In the genomic region with DNA sequence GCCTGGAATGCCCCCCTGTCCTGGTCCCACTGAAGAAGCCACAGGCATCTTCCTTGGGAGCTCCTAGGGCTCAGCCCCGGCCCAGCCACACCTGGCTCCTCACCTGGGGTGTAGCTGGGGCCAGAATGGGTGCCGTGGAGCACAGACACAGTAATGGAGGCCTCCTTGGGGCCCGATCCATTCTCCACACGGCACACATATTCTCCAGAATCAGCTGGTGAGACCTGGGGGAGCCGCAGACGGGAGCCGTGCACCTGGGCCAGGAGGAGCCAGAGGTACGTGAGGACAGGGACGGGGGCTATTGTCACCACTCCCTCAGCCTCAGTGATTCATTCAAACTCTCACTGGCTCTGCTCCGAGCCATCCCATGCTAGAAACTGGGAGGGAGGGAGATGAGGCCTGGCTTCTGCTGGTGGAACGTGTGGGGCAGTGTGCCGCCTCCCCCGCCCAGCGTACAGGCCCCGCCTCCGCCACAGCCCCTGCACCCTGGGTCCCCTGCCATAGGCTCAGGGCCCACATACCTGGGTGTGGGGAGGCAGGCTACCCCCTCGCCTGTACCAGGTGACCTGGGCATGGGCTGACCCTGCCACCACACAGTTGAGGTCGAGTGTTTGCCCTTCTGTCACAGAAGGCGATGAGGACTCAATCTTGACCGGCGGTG, we compare ENCODE assay signal across 25 cellular contexts. TPM values are rescaled to one million over a fixed set of nuclear protein-coding genes. Genes with fewer than 3 reads are reported as not detected.
A peak's percentile ranks its signal among the peaks of the same experiment; 100 is the strongest.
DNase-seq lines count a peak whose midpoint lies in the region; ATAC-seq, FAIRE-seq and TF ChIP-seq lines count a peak whose summit lies in the region.
"Had no signal": no experiment of that assay in that cellular context is flagged by ENCODE, and none has a peak within 500 bp of the region (broad histone marks: within the 10 kb centered on the region; RNA-seq: fewer than 3 reads in every experiment).

No MANE protein-coding gene starts in this region.

- no peak for DNase-seq in GM23338 (ENCODE audit: low spot score)
- DNase-seq in RWPE1 (ENCODE audit: low spot score): no peak
- DNase-seq in K562 (ENCODE audit: extremely low read depth in 1 of 4, low spot score in 3 of 4): no peak
- DNase-seq in spleen: peak; percentile 56
- DNase-seq in stimulated activated effector memory CD8-positive, alpha-beta T cell treated with anti-CD3 and anti-CD28 coated beads, Interleukin-12 subunit alpha, Interleukin-12 subunit beta, amount 100 ng/mL, for 72 hours (ENCODE audit: low spot score in 2 of 2): no peak
- DNase-seq in SHP77 treated with DMSO at 0.1 percent for 48 hours (lab: John Stamatoyannopoulos, UW): no peak
- DNase-seq in natural killer cell: no peak
- no peak for DNase-seq in Ammon's horn (ENCODE audit: low spot score)
- DNase-seq: 8988T; ACHN; AML-193; C1 segment of cervical spinal cord; Calu3; CD4-positive, alpha-beta memory T cell; COR-L47; DMS153; DND-41; GM23248; HFFc6 had no signal

- ATAC-seq in GM23338: 0 out of 3 replicates have a peak, but pooled peaks have one; percentile 18
- no peak for ATAC-seq in K562
- no peak for ATAC-seq in stimulated activated effector memory CD8-positive, alpha-beta T cell treated with anti-CD3 and anti-CD28 coated beads, Interleukin-12 subunit alpha, Interleukin-12 subunit beta, amount 100 ng/mL, for 72 hours
- ATAC-seq in natural killer cell: no peak

- FAIRE-seq in K562 (lab: Jason Lieb, UNC): no peak
- FAIRE-seq: A549, G401.6, GM19239 had no signal

- no peak for TF ChIP-seq RAD21 in K562 (CRISPR knock-in tag; conservative IDR thresholded peaks at IDR 0.05 in 1 of 2, IDR thresholded peaks at IDR 0.05 in 1 of 2)

- H3K36me3 ChIP-seq in GM23338 (ENCODE audit: insufficient read depth) (no peaks in the 10 kb centered on the region; the same call in 1 of the 2 replicates), K562 (ENCODE audit: control insufficient read depth, insufficient read depth, low read length) (peaks cover 89% of the 10 kb centered on the region; the same call in 2 of the 3 replicates), spleen (peaks cover 0 to 88% (median 49%) of the 10 kb centered on the region in 6 donors)

- no peaks in the 10 kb centered on the region; the same call in 2 of the 3 replicates for H3K4me1 Mint-ChIP-seq in GM23338
- H3K4me1 Mint-ChIP-seq in stimulated activated effector memory CD8-positive, alpha-beta T cell treated with anti-CD3 and anti-CD28 coated beads, Interleukin-12 subunit alpha, Interleukin-12 subunit beta, amount 100 ng/mL, for 72 hours: peaks cover 18% of the 10 kb centered on the region
- peaks cover 12 to 25% of the 10 kb centered on the region in 2 donors for H3K4me1 Mint-ChIP-seq in natural killer cell

- BruUV-seq in K562 (replicated peaks; lab: Mats Ljungman, UMichigan): no TSS peak

- H3K9me1 ChIP-seq in K562 (ENCODE audit: control insufficient read depth, insufficient read depth, low read length): peaks cover 9% of the 10 kb centered on the region

- H3K27me3 ChIP-seq in GM23338 (ENCODE audit: insufficient read depth) (no peaks in the 10 kb centered on the region), K562 (ENCODE audit: control insufficient read depth in 2 of 2, insufficient read depth in 2 of 2, low read length in 2 of 2) (no peaks in the 10 kb centered on the region), spleen (replicated peaks in 1 of 7) (no peaks in the 10 kb centered on the region)

- H3K27me3 Mint-ChIP-seq in GM23338 (ENCODE audit: insufficient read depth, low read depth, poor library complexity) (peaks cover 2% of the 10 kb centered on the region), natural killer cell (ENCODE audit: low read depth in 2 of 2) (no peaks in the 10 kb centered on the region)
- H3K27me3 Mint-ChIP-seq: CD4-positive, alpha-beta memory T cell had no signal

- POLR2A ChIA-PET in RWPE1 (lab: Yijun Ruan, JAX; ENCODE audit: low non-redundant PET): no interaction called here
- POLR2A ChIA-PET in K562 (lab: Yijun Ruan, JAX): interaction anchor here (0.6 to 1.5 kb wide), 5 partner anchors 10 to 458 kb away, joined by 3 to 5 read pairs (median 3); no protein-coding TSS in a partner anchor

- H3K27ac ChIP-seq in GM23338 (ENCODE audit: low read depth) (no peak overlapping the region), RWPE1 (0 out of 2 replicates have a peak overlapping the region, but pooled peaks have one; percentile 51), K562 (ENCODE audit: extremely low read depth, low read depth, low read length) (no peak overlapping the region), spleen (no peak overlapping the region)
- H3K27ac ChIP-seq: A549, GM23248 had no signal

- no peak for TF ChIP-seq EP300 in K562 (IDR thresholded peaks at IDR 0.05; ENCODE audit: low read length)

- no peak overlapping the region for H3K4me3 ChIP-seq in GM23338
- H3K4me3 ChIP-seq in K562: no peak overlapping the region
- no peak overlapping the region for H3K4me3 ChIP-seq in spleen
- H3K4me3 ChIP-seq: A549, GM23248, HAP-1 had no signal

- in situ Hi-C loops in K562 (cut with MboI): no loop called here

- H3K9me3 ChIP-seq in K562 (replicated peaks; ENCODE audit: control insufficient read depth, insufficient read depth, low read depth, low read length) (no peaks in the 10 kb centered on the region), spleen (no peaks in the 10 kb centered on the region)
- H3K9me3 ChIP-seq: A549, HAP-1 had no signal

- TF ChIP-seq POLR2A in K562 (conservative IDR thresholded peaks at IDR 0.05) (no peak), spleen (IDR thresholded peaks at IDR 0.05) (no peak)

- WGBS in K562 (ENCODE audit: insufficient coverage, low coverage, missing lambda C conversion rate): 93% methylated on average over 21 of the region's 21 CpGs
- WGBS in spleen, 5 donors: 87 to 95% (median 93%) methylated on average over 18 to 21 of the region's 21 CpGs

- H4K20me1 ChIP-seq in GM23338 (replicated peaks; ENCODE audit: insufficient read depth) (no peaks in the 10 kb centered on the region), K562 (replicated peaks; ENCODE audit: control insufficient read depth, insufficient read depth, low read length) (no peaks in the 10 kb centered on the region)

- H3K4me1 ChIP-seq in GM23338 (ENCODE audit: insufficient read depth): no peaks in the 10 kb centered on the region
- H3K4me1 ChIP-seq in K562 (replicated peaks in 1 of 2; ENCODE audit: control insufficient read depth in 2 of 2, insufficient read depth in 2 of 2, low read length in 2 of 2): peaks cover 3 to 36% of the 10 kb centered on the region in 2 experiments; a peak in 3 of 5 replicates
- peaks cover 0 to 27% (median 17%) of the 10 kb centered on the region in 6 donors for H3K4me1 ChIP-seq in spleen
- H3K4me1 ChIP-seq: HAP-1 had no signal

- CTCF ChIA-PET in RWPE1 (lab: Yijun Ruan, JAX): no interaction called here
- CTCF ChIA-PET in K562 (lab: Yijun Ruan, JAX; ENCODE audit: low intra/inter-chr PET ratio): no interaction called here

- no peaks in the 10 kb centered on the region for H3K9me2 ChIP-seq in GM23338 (ENCODE audit: insufficient read depth)

- H3K4me2 ChIP-seq in GM23338 (no peak overlapping the region), K562 (ENCODE audit: insufficient read depth, low read length) (no peak overlapping the region)
- H3K4me2 ChIP-seq: A549 had no signal

- H2AFZ ChIP-seq in GM23338 (no peak overlapping the region), K562 (ENCODE audit: low read depth, low read length) (no peak overlapping the region)
- H2AFZ ChIP-seq: GM23248 had no signal

- H3K79me2 ChIP-seq in GM23338 (replicated peaks; ENCODE audit: insufficient read depth) (no peaks in the 10 kb centered on the region), K562 (ENCODE audit: control insufficient read depth, insufficient read depth, low read length) (no peaks in the 10 kb centered on the region)

- intact Hi-C loops in K562 (cut with micrococcal nuclease): no loop called here
- intact Hi-C loops in spleen (cut with DNase I; ENCODE audit: low total_unique reads): no loop called here
- intact Hi-C loops in natural killer cell (cut with micrococcal nuclease): no loop called here

- no peak overlapping the region for H3K27ac Mint-ChIP-seq in GM23338
- no peak overlapping the region for H3K27ac Mint-ChIP-seq in stimulated activated effector memory CD8-positive, alpha-beta T cell treated with anti-CD3 and anti-CD28 coated beads, Interleukin-12 subunit alpha, Interleukin-12 subunit beta, amount 100 ng/mL, for 72 hours
- no peak overlapping the region for H3K27ac Mint-ChIP-seq in natural killer cell
- H3K27ac Mint-ChIP-seq: CD4-positive, alpha-beta memory T cell; HFFc6 had no signal

- TF ChIP-seq CTCF in GM23338 (conservative IDR thresholded peaks at IDR 0.05; ENCODE audit: low read depth in 2 of 2) (no peak), RWPE1 (conservative IDR thresholded peaks at IDR 0.05; ENCODE audit: low read depth) (no peak), K562 (IDR thresholded peaks at IDR 0.05 in 2 of 3, conservative IDR thresholded peaks at IDR 0.05 in 1 of 3; ENCODE audit: insufficient read depth in 2 of 3, low read depth in 1 of 3, low read length in 3 of 3) (no peak), spleen (IDR thresholded peaks at IDR 0.05 in 8 of 11, conservative IDR thresholded peaks at IDR 0.05 in 3 of 11) (no peak), natural killer cell (IDR thresholded peaks at IDR 0.05) (no peak)

- H3K4me3 Mint-ChIP-seq in GM23338 (no peak overlapping the region), natural killer cell (no peak overlapping the region)
- no peak overlapping the region for H3K4me3 Mint-ChIP-seq in stimulated activated effector memory CD8-positive, alpha-beta T cell treated with anti-CD3 and anti-CD28 coated beads, Interleukin-12 subunit alpha, Interleukin-12 subunit beta, amount 100 ng/mL, for 72 hours
- H3K4me3 Mint-ChIP-seq: CD4-positive, alpha-beta memory T cell; HFFc6 had no signal

- H3K36me3 Mint-ChIP-seq in GM23338 (ENCODE audit: low read depth) (peaks cover 31% of the 10 kb centered on the region), natural killer cell (no peaks in the 10 kb centered on the region)
- H3K36me3 Mint-ChIP-seq in stimulated activated effector memory CD8-positive, alpha-beta T cell treated with anti-CD3 and anti-CD28 coated beads, Interleukin-12 subunit alpha, Interleukin-12 subunit beta, amount 100 ng/mL, for 72 hours: no peaks in the 10 kb centered on the region
- H3K36me3 Mint-ChIP-seq: CD4-positive, alpha-beta memory T cell had no signal

- H3K9me3 Mint-ChIP-seq in GM23338 (no peaks in the 10 kb centered on the region), natural killer cell (no peaks in the 10 kb centered on the region)
- no peaks in the 10 kb centered on the region for H3K9me3 Mint-ChIP-seq in stimulated activated effector memory CD8-positive, alpha-beta T cell treated with anti-CD3 and anti-CD28 coated beads, Interleukin-12 subunit alpha, Interleukin-12 subunit beta, amount 100 ng/mL, for 72 hours
- H3K9me3 Mint-ChIP-seq: CD4-positive, alpha-beta memory T cell; HFFc6 had no signal

- no peaks in the 10 kb centered on the region for H3F3A ChIP-seq in GM23338 (replicated peaks; ENCODE audit: low read depth)

- H3K9ac ChIP-seq in K562 (ENCODE audit: insufficient read depth in 1 of 2, low read depth in 2 of 2, low read length in 2 of 2): peak overlapping the region in 1 of 2 experiments; percentile 33; a peak in 1 of 4 replicates
- H3K9ac ChIP-seq: GM23248 had no signal

RNA-seq across cellular contexts. Expression of gene LDLRAD2, which starts 42.2 kb away (rescaled TPM):
- total RNA-seq in GM23338 (2014; rRNA removed; shearing (Covaris generic)): 0.31 and 1.6 TPM in 2 replicates
- polyA plus RNA-seq in GM23338 (2016; fragmentation: Nextera tagmentation; extraction: Ambion mirVana) (5.8 and 11.3 TPM in 2 replicates), K562 (2011; rRNA removed) (not detected in 2 replicates), K562 (2014; fragmentation: Illumina TruSeq; extraction: Trizol) (not detected in 2 replicates), K562 (2014; fragmentation: Nextera tagmentation; extraction: Ambion mirVana) (under 1 TPM; 0.45 to 0.48 TPM), K562 (2014; rRNA removed) (not detected in 2 replicates), spleen (1 to 10 TPM; 1.3 to 4.3 (median 1.4) TPM)
- total RNA-seq in K562 (2011; cell fraction: chromatin; rRNA removed; ENCODE audit: low replicate concordance): not detected in 2 replicates
- total RNA-seq in K562 (2011; cell fraction: nucleolus; rRNA removed): 0.13 TPM in 1 of 2 replicates, not detected in the other
- total RNA-seq in K562 (2011; cell fraction: nucleoplasm; rRNA removed): not detected in 2 replicates
- total RNA-seq in K562 (2014; rRNA removed) (not detected in 2 replicates), K562 (2014; rRNA removed; fragmentation: Illumina TruSeq; extraction: Trizol) (not detected in 2 replicates), K562 (2015; rRNA removed; fragmentation: Illumina TruSeq; extraction: Trizol) (not detected in 2 replicates), K562 (2021) (not detected in 2 replicates), spleen (1 to 10 TPM in 6 of 7 donors, under 1 TPM in 1; 0.94 to 1.9 (median 1.4) TPM), natural killer cell (1 to 10 TPM; 2.8 to 3.9 (median 3.6) TPM)
- not detected in 2 replicates for polyA plus RNA-seq in K562 (2011; cell fraction: cytosol; rRNA removed)
- polyA plus RNA-seq in K562 (2011; cell fraction: nucleus; rRNA removed): 0.10 TPM in 1 of 2 replicates, not detected in the other
- 5.8 and 7.0 TPM in 2 replicates for polyA plus RNA-seq in K562 (2012)
- not detected in 2 replicates for polyA minus RNA-seq in K562 (2011; rRNA and poly(A)+ RNA removed)
- polyA minus RNA-seq in K562 (2011; cell fraction: cytosol; rRNA and poly(A)+ RNA removed): not detected in 2 replicates
- polyA minus RNA-seq in K562 (2011; cell fraction: nucleus; rRNA and poly(A)+ RNA removed): not detected in 2 replicates
- total RNA-seq: Calu3; CD4-positive, alpha-beta memory T cell; GM23248; H4 had no signal
- polyA plus RNA-seq: BJ; CD4-positive, alpha-beta memory T cell had no signal
